Comparison of ENCODE assay signal across 8 cellular contexts in the genomic region with DNA sequence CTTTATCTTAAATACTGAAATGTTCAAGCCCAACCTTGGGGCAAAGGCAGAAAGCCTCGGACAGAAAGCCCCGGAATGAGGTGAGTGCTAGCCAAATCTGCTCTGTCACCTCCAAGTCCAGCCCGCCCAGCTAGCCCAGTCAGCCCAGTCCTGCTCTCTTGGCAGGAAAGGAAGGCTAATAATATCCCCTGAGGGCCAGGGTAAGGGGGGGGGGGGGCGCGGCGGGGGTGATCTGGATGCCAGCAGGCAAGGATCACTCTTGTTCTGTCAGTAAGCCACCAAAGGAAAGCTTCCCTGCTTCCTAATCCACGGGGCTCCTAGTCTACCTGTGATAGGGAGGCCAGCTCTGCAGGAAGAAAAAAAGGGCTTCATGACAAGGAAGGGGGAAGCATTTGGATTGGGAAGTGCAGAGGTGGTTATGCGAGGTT. TPM values are rescaled to one million over a fixed set of nuclear protein-coding genes. Genes with fewer than 3 reads are reported as not detected.
DNase-seq lines count a peak whose midpoint lies in the region; ATAC-seq, FAIRE-seq and TF ChIP-seq lines count a peak whose summit lies in the region.

No MANE protein-coding gene starts in this region.

- no peak for FAIRE-seq in urothelium cell line (lab: Jason Lieb, UNC)

- no peak overlapping the region for H3K27ac ChIP-seq in colonic mucosa
- H3K27ac ChIP-seq in lower lobe of right lung: no peak overlapping the region

- intact Hi-C loops in colonic mucosa (cut with DNase I): no loop called here
- intact Hi-C loops in lower lobe of right lung (cut with DNase I): no loop called here

- H3K4me3 ChIP-seq in colonic mucosa (peak overlapping the region; percentile 95), lower lobe of right lung (peak overlapping the region; percentile 89)

- DNase-seq in EL: peak; percentile 58
- peak; percentile 57 for DNase-seq in NCI-H69 (lab: John Stamatoyannopoulos, UW)
- no peak for DNase-seq in colonic mucosa
- DNase-seq in lower lobe of right lung: no peak
- DNase-seq in urothelium cell line (ENCODE audit: low spot score): peak; percentile 52
- no peak for DNase-seq in CD1c-positive myeloid dendritic cell (ENCODE audit: extremely low spot score)
- DNase-seq in DMS153 (lab: John Stamatoyannopoulos, UW): no peak
- no peak for DNase-seq in activated naive CD4-positive, alpha-beta T cell (lab: John Stamatoyannopoulos, UW)

- TF ChIP-seq CTCF in colonic mucosa (IDR thresholded peaks at IDR 0.05) (no peak), lower lobe of right lung (IDR thresholded peaks at IDR 0.05) (no peak)

- no peaks in the 10 kb centered on the region for H3K9me3 ChIP-seq in colonic mucosa
- H3K9me3 ChIP-seq in lower lobe of right lung: no peaks in the 10 kb centered on the region

- peaks cover 5% of the 10 kb centered on the region for H3K4me1 ChIP-seq in colonic mucosa
- H3K4me1 ChIP-seq in lower lobe of right lung: peaks cover 16% of the 10 kb centered on the region

- ATAC-seq in lower lobe of right lung: peak; percentile 56 to 63

- H3K36me3 ChIP-seq in colonic mucosa: no peaks in the 10 kb centered on the region
- no peaks in the 10 kb centered on the region for H3K36me3 ChIP-seq in lower lobe of right lung

- H3K27me3 ChIP-seq in colonic mucosa (no peaks in the 10 kb centered on the region), lower lobe of right lung (ENCODE audit: low read depth) (no peaks in the 10 kb centered on the region)

- H3K9ac ChIP-seq in colonic mucosa (ENCODE audit: low read depth in 2 of 2, low read length in 2 of 2): peak overlapping the region in 1 of 2 donors; percentile 89

RNA-seq across cellular contexts. Expression of gene NDRG3, which starts 1.1 kb away (rescaled TPM):
- total RNA-seq in colonic mucosa (10 to 100 TPM; 30.0 to 32.0 TPM), lower lobe of right lung (30.4 TPM)

RNA-seq across cellular contexts. Expression of gene DSN1, which starts 28.8 kb away (rescaled TPM):
- total RNA-seq in colonic mucosa (10 to 100 TPM; 10.9 to 24.2 TPM), lower lobe of right lung (6.5 TPM)

Comparison
In these comparisons a context has a peak if more than half of its experiments do, and no peak if none do; other contexts are left out.
1. DNase-seq: peak in EL (single experiment), NCI-H69 (single experiment) and urothelium cell line (single experiment); none in colonic mucosa (single experiment), lower lobe of right lung (single experiment), CD1c-positive myeloid dendritic cell (single experiment), DMS153 (single experiment) and activated naive CD4-positive, alpha-beta T cell (0 of 4).